23 cellular contexts compared by ENCODE assay signal in the genomic region with DNA sequence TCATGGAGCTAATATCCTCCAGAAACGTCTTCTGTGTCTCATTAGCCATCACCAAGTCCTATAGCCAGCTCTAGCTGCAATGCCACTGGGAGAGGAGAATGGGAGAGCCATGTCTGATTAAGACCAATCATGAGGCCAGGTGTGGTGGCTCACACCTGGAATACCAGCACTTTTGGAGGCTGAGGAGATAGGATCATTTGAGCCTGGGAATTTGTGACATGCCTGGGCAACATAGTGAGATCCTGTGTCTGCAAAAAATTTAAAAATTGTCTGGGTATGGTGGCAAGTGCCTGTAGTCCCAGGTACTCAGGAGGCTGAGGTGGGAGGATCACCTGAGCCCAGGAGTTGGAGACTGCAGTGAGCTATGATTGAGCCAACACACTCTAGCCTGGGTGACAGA. TPM values are rescaled to one million over a fixed set of nuclear protein-coding genes. Genes with fewer than 3 reads are reported as not detected.
DNase-seq lines count a peak whose midpoint lies in the region; FAIRE-seq lines count a peak whose summit lies in the region.
"Had no signal": no experiment of that assay in that cellular context is flagged by ENCODE, and none has a peak within 500 bp of the region (broad histone marks: within the 10 kb centered on the region; RNA-seq: fewer than 3 reads in every experiment).

No MANE protein-coding gene starts in this region.

- peaks cover 2% of the 10 kb centered on the region for H3K79me2 ChIP-seq in trophoblast cell (ENCODE audit: control insufficient read depth, insufficient read depth, low read length, poor library complexity)

- H3K4me1 ChIP-seq in trophoblast cell (ENCODE audit: control insufficient read depth in 1 of 2, insufficient read depth in 2 of 2, low read length in 2 of 2), result peaks cover 13 to 17% of the 10 kb centered on the region in 2 experiments
- H3K4me1 ChIP-seq: BLaER1 had no signal

- no peaks in the 10 kb centered on the region for H3K79me1 ChIP-seq in trophoblast cell (ENCODE audit: low read length)

- no peak overlapping the region for H2AK5ac ChIP-seq in trophoblast cell (ENCODE audit: low read length)

- peak overlapping the region; percentile 29 for H3K27ac ChIP-seq in epithelial cell of prostate
- no peak overlapping the region for H3K27ac ChIP-seq in trophoblast cell (ENCODE audit: low read depth, low read length)
- H3K27ac ChIP-seq: 22Rv1, BLaER1, C4-2B, GM23248 had no signal

- no peak overlapping the region for H4K8ac ChIP-seq in trophoblast cell (ENCODE audit: low read depth, low read length)

- no CpG with 5 or more reads among the region's 1 CpG for WGBS in trophoblast cell (ENCODE audit: extremely low coverage, insufficient coverage, insufficient read length)

- H3K9me3 ChIP-seq in trophoblast cell (ENCODE audit: insufficient read depth, low read depth, low read length), result peaks cover 2% of the 10 kb centered on the region
- H3K9me3 ChIP-seq: BLaER1, Caco-2 had no signal

- no peaks in the 10 kb centered on the region for H3K9me3 Mint-ChIP-seq in activated naive CD4-positive, alpha-beta T cell treated with anti-CD3 and anti-CD28 coated beads for 36 hours
- H3K9me3 Mint-ChIP-seq in activated naive CD4-positive, alpha-beta T cell treated with anti-CD3 and anti-CD28 coated beads, Interleukin-2, amount 10 ng/mL, durations not matched to agents 7 days and 5 days, result no peaks in the 10 kb centered on the region
- no peaks in the 10 kb centered on the region for H3K9me3 Mint-ChIP-seq in T-helper 2 cell treated with Interferon-gamma antibody and Interleukin-4, amounts not matched to agents 5 μg/mL and 100 μg/mL, for 36 hours
- H3K9me3 Mint-ChIP-seq: CD8-positive, alpha-beta T cell had no signal

- no peak overlapping the region for H3K18ac ChIP-seq in trophoblast cell (ENCODE audit: low read length)

- H3K23ac ChIP-seq in trophoblast cell (ENCODE audit: low read length), result no peak overlapping the region

- H2BK12ac ChIP-seq in trophoblast cell (ENCODE audit: low read length), result no peak overlapping the region

- H4K91ac ChIP-seq in trophoblast cell (ENCODE audit: low read depth, low read length), result no peak overlapping the region

- no peak overlapping the region for H3K14ac ChIP-seq in trophoblast cell (ENCODE audit: low read length)

- no peak overlapping the region for H3K9ac ChIP-seq in trophoblast cell (ENCODE audit: low read length)
- H3K9ac ChIP-seq: BLaER1, GM23248 had no signal

- CTCF ChIA-PET in activated naive CD4-positive, alpha-beta T cell treated with anti-CD3 and anti-CD28 coated beads for 36 hours (lab: Charles Lee), result no interaction called here
- CTCF ChIA-PET in activated naive CD4-positive, alpha-beta T cell treated with anti-CD3 and anti-CD28 coated beads, Interleukin-2, amount 10 ng/mL, durations not matched to agents 7 days and 5 days (lab: Charles Lee), result no interaction called here

- H2BK5ac ChIP-seq in trophoblast cell (ENCODE audit: low read depth, low read length, poor library complexity), result no peak overlapping the region

- no peak overlapping the region for H2BK120ac ChIP-seq in trophoblast cell (ENCODE audit: insufficient read depth, low read length, poor library complexity)

- no peak for FAIRE-seq in urothelium cell line (lab: Jason Lieb, UNC)
- FAIRE-seq: A204.1, G401.6, H1 had no signal

- no peak overlapping the region for H3K4me3 Mint-ChIP-seq in activated naive CD4-positive, alpha-beta T cell treated with anti-CD3 and anti-CD28 coated beads for 36 hours
- H3K4me3 Mint-ChIP-seq in activated naive CD4-positive, alpha-beta T cell treated with anti-CD3 and anti-CD28 coated beads, Interleukin-2, amount 10 ng/mL, durations not matched to agents 7 days and 5 days, result no peak overlapping the region
- no peak overlapping the region for H3K4me3 Mint-ChIP-seq in T-helper 2 cell treated with Interferon-gamma antibody and Interleukin-4, amounts not matched to agents 5 μg/mL and 100 μg/mL, for 36 hours
- H3K4me3 Mint-ChIP-seq: B cell; CD4-positive, CD25-positive, alpha-beta regulatory T cell; CD8-positive, alpha-beta T cell had no signal

- intact Hi-C loops in activated naive CD4-positive, alpha-beta T cell treated with anti-CD3 and anti-CD28 coated beads for 36 hours (cut with micrococcal nuclease), result no loop called here

- peaks cover 14% of the 10 kb centered on the region for H3K27me3 Mint-ChIP-seq in activated naive CD4-positive, alpha-beta T cell treated with anti-CD3 and anti-CD28 coated beads for 36 hours (ENCODE audit: low read depth)
- peaks cover 50% of the 10 kb centered on the region for H3K27me3 Mint-ChIP-seq in activated naive CD4-positive, alpha-beta T cell treated with anti-CD3 and anti-CD28 coated beads, Interleukin-2, amount 10 ng/mL, durations not matched to agents 7 days and 5 days
- peaks cover 27% of the 10 kb centered on the region for H3K27me3 Mint-ChIP-seq in T-helper 2 cell treated with Interferon-gamma antibody and Interleukin-4, amounts not matched to agents 5 μg/mL and 100 μg/mL, for 36 hours (ENCODE audit: low read depth)
- H3K27me3 Mint-ChIP-seq: B cell had no signal

- no peaks in the 10 kb centered on the region for H3K36me3 ChIP-seq in trophoblast cell (ENCODE audit: control insufficient read depth in 1 of 2, insufficient read depth in 2 of 2, low read length in 2 of 2)
- H3K36me3 ChIP-seq: BLaER1 had no signal

- H2AFZ ChIP-seq in trophoblast cell (ENCODE audit: insufficient read depth, low read length, poor library complexity), result no peak overlapping the region
- H2AFZ ChIP-seq: GM23248 had no signal

- H3K36me3 Mint-ChIP-seq in activated naive CD4-positive, alpha-beta T cell treated with anti-CD3 and anti-CD28 coated beads for 36 hours (ENCODE audit: low read depth), result no peaks in the 10 kb centered on the region
- H3K36me3 Mint-ChIP-seq in activated naive CD4-positive, alpha-beta T cell treated with anti-CD3 and anti-CD28 coated beads, Interleukin-2, amount 10 ng/mL, durations not matched to agents 7 days and 5 days, result no peaks in the 10 kb centered on the region
- peaks cover 7% of the 10 kb centered on the region for H3K36me3 Mint-ChIP-seq in T-helper 2 cell treated with Interferon-gamma antibody and Interleukin-4, amounts not matched to agents 5 μg/mL and 100 μg/mL, for 36 hours (ENCODE audit: low read depth)
- H3K36me3 Mint-ChIP-seq: CD4-positive, CD25-positive, alpha-beta regulatory T cell; CD8-positive, alpha-beta T cell had no signal

- H3K27me3 ChIP-seq in trophoblast cell (ENCODE audit: insufficient read depth, low read length), result no peaks in the 10 kb centered on the region
- H3K27me3 ChIP-seq: BLaER1 had no signal

- peak overlapping the region; percentile 53 for H3K27ac Mint-ChIP-seq in activated naive CD4-positive, alpha-beta T cell treated with anti-CD3 and anti-CD28 coated beads for 36 hours
- H3K27ac Mint-ChIP-seq in activated naive CD4-positive, alpha-beta T cell treated with anti-CD3 and anti-CD28 coated beads, Interleukin-2, amount 10 ng/mL, durations not matched to agents 7 days and 5 days, result no peak overlapping the region
- no peak overlapping the region for H3K27ac Mint-ChIP-seq in T-helper 2 cell treated with Interferon-gamma antibody and Interleukin-4, amounts not matched to agents 5 μg/mL and 100 μg/mL, for 36 hours
- H3K27ac Mint-ChIP-seq: B cell; CD4-positive, CD25-positive, alpha-beta regulatory T cell; CD8-positive, alpha-beta T cell had no signal

- H4K12ac ChIP-seq in trophoblast cell (ENCODE audit: low read depth, low read length), result no peak overlapping the region

- H3K4ac ChIP-seq in trophoblast cell (ENCODE audit: low read depth, low read length), result no peak overlapping the region

- no peak for DNase-seq in activated naive CD4-positive, alpha-beta T cell treated with anti-CD3 and anti-CD28 coated beads for 36 hours
- no peak for DNase-seq in activated naive CD4-positive, alpha-beta T cell treated with anti-CD3 and anti-CD28 coated beads, Interleukin-2, amount 10 ng/mL, durations not matched to agents 7 days and 5 days
- DNase-seq in epithelial cell of prostate (ENCODE audit: low read depth, low spot score) (no peak), trophoblast cell (peak; percentile 90 to 96), HT-29 (ENCODE audit: low spot score) (no peak), urothelium cell line (ENCODE audit: low spot score) (no peak), NCI-H510A (lab: John Stamatoyannopoulos, UW) (no peak)
- DNase-seq in T-helper 2 cell treated with Interferon-gamma antibody and Interleukin-4, amounts not matched to agents 5 μg/mL and 100 μg/mL, for 36 hours (ENCODE audit: low spot score), result no peak
- DNase-seq: Caco-2; CD4-positive, CD25-positive, alpha-beta regulatory T cell; CD8-positive, alpha-beta T cell; DMS153; DND-41; GM23248; H7; HCEC 1CT had no signal

- H3K4me3 ChIP-seq in trophoblast cell (ENCODE audit: low read depth, low read length), result no peak overlapping the region
- H3K4me3 ChIP-seq: BLaER1, GM23248 had no signal

- peaks cover 5% of the 10 kb centered on the region for H3K4me1 Mint-ChIP-seq in activated naive CD4-positive, alpha-beta T cell treated with anti-CD3 and anti-CD28 coated beads for 36 hours (ENCODE audit: low read depth)
- no peaks in the 10 kb centered on the region for H3K4me1 Mint-ChIP-seq in activated naive CD4-positive, alpha-beta T cell treated with anti-CD3 and anti-CD28 coated beads, Interleukin-2, amount 10 ng/mL, durations not matched to agents 7 days and 5 days
- peaks cover 3% of the 10 kb centered on the region for H3K4me1 Mint-ChIP-seq in T-helper 2 cell treated with Interferon-gamma antibody and Interleukin-4, amounts not matched to agents 5 μg/mL and 100 μg/mL, for 36 hours (ENCODE audit: low read depth)

- no peak overlapping the region for H3K4me2 ChIP-seq in trophoblast cell (ENCODE audit: low read length)
- H3K4me2 ChIP-seq: BLaER1 had no signal

RNA-seq across cellular contexts. Expression of a gene that starts 13.1 kb away (rescaled TPM):
- total RNA-seq in activated naive CD4-positive, alpha-beta T cell treated with anti-CD3 and anti-CD28 coated beads for 36 hours, result under 1 TPM; 0.14 to 0.25 TPM
- 8.0 and 9.2 TPM in 2 replicates for polyA plus RNA-seq in trophoblast cell (2013)
- 83.6 and 95.0 TPM in 2 replicates for total RNA-seq in HT-29 (2014; rRNA removed; shearing (Covaris generic))

Comparison
In these comparisons a context has a peak if more than half of its experiments do, and no peak if none do; other contexts are left out.
1. DNase-seq: peak in trophoblast cell (2 of 2); none in activated naive CD4-positive, alpha-beta T cell treated with anti-CD3 and anti-CD28 coated beads for 36 hours (single experiment), activated naive CD4-positive, alpha-beta T cell treated with anti-CD3 and anti-CD28 coated beads, Interleukin-2, amount 10 ng/mL, durations not matched to agents 7 days and 5 days (single experiment), epithelial cell of prostate (single experiment), HT-29 (single experiment), T-helper 2 cell treated with Interferon-gamma antibody and Interleukin-4, amounts not matched to agents 5 μg/mL and 100 μg/mL, for 36 hours (single experiment), urothelium cell line (single experiment) and NCI-H510A (single experiment).
2. RNA of a gene that starts 13.1 kb away (total RNA-seq): 83.6 to 95.0 TPM in HT-29; 0.14 to 0.25 TPM in activated naive CD4-positive, alpha-beta T cell treated with anti-CD3 and anti-CD28 coated beads for 36 hours; every median in the first group is over 10 times any median in the second.